Comparison of ENCODE assay signal across 1 cellular context in the genomic region with DNA sequence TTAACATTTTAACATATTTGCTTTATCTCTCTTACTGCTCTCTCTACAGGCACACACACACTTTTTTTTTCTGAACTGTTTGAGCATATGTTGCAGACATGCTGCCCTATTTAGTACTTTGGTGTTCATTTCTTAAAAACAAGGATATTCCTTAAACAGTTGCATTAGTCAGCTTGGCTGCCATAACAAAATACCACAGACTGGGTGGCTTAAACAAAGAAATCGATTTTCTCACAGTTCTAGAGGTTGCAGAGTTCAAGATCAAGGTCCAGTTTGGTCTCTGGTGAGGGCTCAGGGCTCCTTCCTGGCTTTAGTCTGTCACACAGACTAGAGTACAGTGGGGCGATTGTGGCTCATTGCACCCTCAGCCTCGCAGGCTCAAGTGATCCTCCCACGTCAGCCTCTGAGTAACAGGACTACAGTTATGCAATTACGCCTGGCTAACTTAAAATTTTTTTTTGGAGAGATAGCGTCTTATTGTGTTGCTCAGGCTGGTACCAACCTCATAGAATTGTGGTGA.
TF ChIP-seq lines count a peak whose summit lies in the region.

No MANE protein-coding gene starts in this region.

TF ChIP-seq in HepG2, 621 proteins besides CTCF, POLR2A, EP300 and RAD21 (continued from another document and continues in another):
- TF ChIP-seq FOXA1 (IDR thresholded peaks at IDR 0.05) (no peak), FOXA1 (CRISPR knock-in tag; IDR thresholded peaks at IDR 0.05) (peak; percentile 64), ZNF317 (CRISPR knock-in tag; IDR thresholded peaks at IDR 0.05) (peak; percentile 83), ZBTB3 (CRISPR knock-in tag; IDR thresholded peaks at IDR 0.05; ENCODE audit: borderline replicate concordance, low read depth) (0 out of 2 replicates have a peak, but pooled peaks have one; percentile 44), PRMT3 (CRISPR knock-in tag; IDR thresholded peaks at IDR 0.05; ENCODE audit: borderline replicate concordance, low read depth) (0 out of 2 replicates have a peak, but pooled peaks have one; percentile 42), POGZ (CRISPR knock-in tag; IDR thresholded peaks at IDR 0.05) (peak; percentile 93), HNRNPK (IDR thresholded peaks at IDR 0.05; ENCODE audit: low read depth, low read length, poor library complexity, severe bottlenecking) (no peak), KDM3A (CRISPR knock-in tag; IDR thresholded peaks at IDR 0.05; ENCODE audit: low read depth) (peak; percentile 54; the same call in 1 of the 2 replicates), PPARG (CRISPR knock-in tag; conservative IDR thresholded peaks at IDR 0.05) (0 out of 2 replicates have a peak, but pooled peaks have one; percentile 71), POLR2G (IDR thresholded peaks at IDR 0.05; ENCODE audit: low read depth, low read length) (no peak), ZNF746 (CRISPR knock-in tag; IDR thresholded peaks at IDR 0.05) (peak; percentile 37; the same call in 1 of the 2 replicates), ZNF17 (CRISPR knock-in tag; IDR thresholded peaks at IDR 0.05) (no peak), ZNF335 (CRISPR knock-in tag; IDR thresholded peaks at IDR 0.05) (no peak), ZFP37 (CRISPR knock-in tag; IDR thresholded peaks at IDR 0.05; ENCODE audit: borderline replicate concordance) (no peak), PRPF4 (IDR thresholded peaks at IDR 0.05; ENCODE audit: low read depth, low read length, poor library complexity, severe bottlenecking) (no peak), TEAD3 (CRISPR knock-in tag; optimal IDR thresholded peaks at IDR 0.05; ENCODE audit: borderline replicate concordance) (peak; percentile 87), ZNF451 (CRISPR knock-in tag; IDR thresholded peaks at IDR 0.05) (no peak), PCBP1 (IDR thresholded peaks at IDR 0.05; ENCODE audit: borderline replicate concordance, low read depth, low read length) (no peak), ZNF629 (CRISPR knock-in tag; conservative IDR thresholded peaks at IDR 0.05) (peak; percentile 58), SNAI1 (CRISPR knock-in tag; IDR thresholded peaks at IDR 0.05; ENCODE audit: borderline replicate concordance) (0 out of 2 replicates have a peak, but pooled peaks have one; percentile 39), GATAD1 (CRISPR knock-in tag; IDR thresholded peaks at IDR 0.05) (peak; percentile 63), SP5 (CRISPR knock-in tag; IDR thresholded peaks at IDR 0.05; ENCODE audit: borderline replicate concordance, low read depth) (peak; percentile 49; the same call in 1 of the 2 replicates), SOX6 (IDR thresholded peaks at IDR 0.05) (no peak), SOX6 (CRISPR knock-in tag; IDR thresholded peaks at IDR 0.05) (peak; percentile 95), ZNF383 (CRISPR knock-in tag; IDR thresholded peaks at IDR 0.05; ENCODE audit: borderline replicate concordance) (no peak), NCOR1 (IDR thresholded peaks at IDR 0.05; ENCODE audit: borderline replicate concordance, low read length) (peak; percentile 99), ZFP1 (CRISPR knock-in tag; IDR thresholded peaks at IDR 0.05) (no peak; the same call in 1 of the 2 replicates), ZNF34 (CRISPR knock-in tag; IDR thresholded peaks at IDR 0.05; ENCODE audit: borderline replicate concordance) (no peak), SYNCRIP (IDR thresholded peaks at IDR 0.05; ENCODE audit: insufficient read depth, low read depth, low read length) (no peak), ZZZ3 (CRISPR knock-in tag; IDR thresholded peaks at IDR 0.05; ENCODE audit: borderline replicate concordance) (no peak), HES4 (CRISPR knock-in tag; IDR thresholded peaks at IDR 0.05; ENCODE audit: borderline replicate concordance) (no peak), TBP (CRISPR knock-in tag; IDR thresholded peaks at IDR 0.05) (no peak), GFI1 (CRISPR knock-in tag; IDR thresholded peaks at IDR 0.05; ENCODE audit: borderline replicate concordance) (peak; percentile 89), ZNF644 (CRISPR knock-in tag; IDR thresholded peaks at IDR 0.05; ENCODE audit: low read depth) (peak; percentile 86; the same call in 1 of the 2 replicates), LCORL (IDR thresholded peaks at IDR 0.05) (0 out of 2 replicates have a peak, but pooled peaks have one; percentile 14), LCORL (CRISPR knock-in tag; IDR thresholded peaks at IDR 0.05) (peak; percentile 76; the same call in 1 of the 2 replicates), ZNF3 (CRISPR knock-in tag; IDR thresholded peaks at IDR 0.05) (peak; percentile 72; the same call in 1 of the 2 replicates), FIP1L1 (IDR thresholded peaks at IDR 0.05; ENCODE audit: borderline replicate concordance, insufficient read depth, low read depth, low read length) (no peak), ZNF326 (CRISPR knock-in tag; IDR thresholded peaks at IDR 0.05; ENCODE audit: borderline replicate concordance) (no peak), CEBPG (CRISPR knock-in tag; IDR thresholded peaks at IDR 0.05) (peak; percentile 87), CCDC6 (CRISPR knock-in tag; IDR thresholded peaks at IDR 0.05) (peak; percentile 50; the same call in 1 of the 2 replicates), KLF16 (CRISPR knock-in tag; IDR thresholded peaks at IDR 0.05) (peak in 1 of 2 experiments; percentile 76; a peak in 2 of 4 replicates), CREB1 (IDR thresholded peaks at IDR 0.05) (peak; percentile 57), CREB1 (CRISPR knock-in tag; IDR thresholded peaks at IDR 0.05) (peak; percentile 51), ZNF44 (CRISPR knock-in tag; IDR thresholded peaks at IDR 0.05) (no peak), ZNF772 (CRISPR knock-in tag; IDR thresholded peaks at IDR 0.05) (peak; percentile 92), ZNF180 (CRISPR knock-in tag; IDR thresholded peaks at IDR 0.05; ENCODE audit: borderline replicate concordance, low read depth) (no peak), TAF1 (CRISPR knock-in tag; IDR thresholded peaks at IDR 0.05) (peak; percentile 27; the same call in 1 of the 2 replicates), CEBPB (IDR thresholded peaks at IDR 0.05; ENCODE audit: borderline replicate concordance, low read depth, low read length) (peak; percentile 81; the same call in 1 of the 2 replicates), ZKSCAN5 (CRISPR knock-in tag; IDR thresholded peaks at IDR 0.05) (no peak)
- TF ChIP-seq, protein P1, sequence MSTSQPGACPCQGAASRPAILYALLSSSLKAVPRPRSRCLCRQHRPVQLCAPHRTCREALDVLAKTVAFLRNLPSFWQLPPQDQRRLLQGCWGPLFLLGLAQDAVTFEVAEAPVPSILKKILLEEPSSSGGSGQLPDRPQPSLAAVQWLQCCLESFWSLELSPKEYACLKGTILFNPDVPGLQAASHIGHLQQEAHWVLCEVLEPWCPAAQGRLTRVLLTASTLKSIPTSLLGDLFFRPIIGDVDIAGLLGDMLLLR (CRISPR knock-in tag; IDR thresholded peaks at IDR 0.05), result no peak
- TF ChIP-seq, protein P2, sequence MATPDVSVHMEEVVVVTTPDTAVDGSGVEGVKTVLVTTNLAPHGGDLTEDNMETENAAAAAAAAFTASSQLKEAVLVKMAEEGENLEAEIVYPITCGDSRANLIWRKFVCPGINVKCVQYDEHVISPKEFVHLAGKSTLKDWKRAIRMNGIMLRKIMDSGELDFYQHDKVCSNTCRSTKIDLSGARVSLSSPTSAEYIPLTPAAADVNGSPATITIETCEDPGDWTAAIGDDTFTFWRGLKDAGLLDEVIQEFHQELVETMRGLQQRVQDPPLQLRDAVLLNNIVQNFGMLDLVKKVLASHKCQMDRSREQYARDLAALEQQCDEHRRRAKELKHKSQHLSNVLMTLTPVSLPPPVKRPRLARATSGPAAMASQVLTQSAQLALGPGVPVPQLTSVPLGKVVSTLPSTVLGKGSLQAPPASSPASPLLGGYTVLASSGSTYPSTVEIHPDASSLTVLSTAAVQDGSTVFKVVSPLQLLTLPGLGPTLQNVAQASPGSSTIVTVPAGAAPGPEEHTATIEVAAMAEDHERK (CRISPR knock-in tag; IDR thresholded peaks at IDR 0.05; ENCODE audit: low read depth), result no peak
- TF ChIP-seq, protein P3, sequence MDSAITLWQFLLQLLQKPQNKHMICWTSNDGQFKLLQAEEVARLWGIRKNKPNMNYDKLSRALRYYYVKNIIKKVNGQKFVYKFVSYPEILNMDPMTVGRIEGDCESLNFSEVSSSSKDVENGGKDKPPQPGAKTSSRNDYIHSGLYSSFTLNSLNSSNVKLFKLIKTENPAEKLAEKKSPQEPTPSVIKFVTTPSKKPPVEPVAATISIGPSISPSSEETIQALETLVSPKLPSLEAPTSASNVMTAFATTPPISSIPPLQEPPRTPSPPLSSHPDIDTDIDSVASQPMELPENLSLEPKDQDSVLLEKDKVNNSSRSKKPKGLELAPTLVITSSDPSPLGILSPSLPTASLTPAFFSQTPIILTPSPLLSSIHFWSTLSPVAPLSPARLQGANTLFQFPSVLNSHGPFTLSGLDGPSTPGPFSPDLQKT (CRISPR knock-in tag; IDR thresholded peaks at IDR 0.05; ENCODE audit: borderline replicate concordance), result no peak
- TF ChIP-seq, protein P4, sequence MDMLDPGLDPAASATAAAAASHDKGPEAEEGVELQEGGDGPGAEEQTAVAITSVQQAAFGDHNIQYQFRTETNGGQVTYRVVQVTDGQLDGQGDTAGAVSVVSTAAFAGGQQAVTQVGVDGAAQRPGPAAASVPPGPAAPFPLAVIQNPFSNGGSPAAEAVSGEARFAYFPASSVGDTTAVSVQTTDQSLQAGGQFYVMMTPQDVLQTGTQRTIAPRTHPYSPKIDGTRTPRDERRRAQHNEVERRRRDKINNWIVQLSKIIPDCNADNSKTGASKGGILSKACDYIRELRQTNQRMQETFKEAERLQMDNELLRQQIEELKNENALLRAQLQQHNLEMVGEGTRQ (IDR thresholded peaks at IDR 0.05; ENCODE audit: low read depth, low read length), result no peak
- TF ChIP-seq, protein P4 (CRISPR knock-in tag; IDR thresholded peaks at IDR 0.05; ENCODE audit: borderline replicate concordance), result no peak
- TF ChIP-seq, protein P5, sequence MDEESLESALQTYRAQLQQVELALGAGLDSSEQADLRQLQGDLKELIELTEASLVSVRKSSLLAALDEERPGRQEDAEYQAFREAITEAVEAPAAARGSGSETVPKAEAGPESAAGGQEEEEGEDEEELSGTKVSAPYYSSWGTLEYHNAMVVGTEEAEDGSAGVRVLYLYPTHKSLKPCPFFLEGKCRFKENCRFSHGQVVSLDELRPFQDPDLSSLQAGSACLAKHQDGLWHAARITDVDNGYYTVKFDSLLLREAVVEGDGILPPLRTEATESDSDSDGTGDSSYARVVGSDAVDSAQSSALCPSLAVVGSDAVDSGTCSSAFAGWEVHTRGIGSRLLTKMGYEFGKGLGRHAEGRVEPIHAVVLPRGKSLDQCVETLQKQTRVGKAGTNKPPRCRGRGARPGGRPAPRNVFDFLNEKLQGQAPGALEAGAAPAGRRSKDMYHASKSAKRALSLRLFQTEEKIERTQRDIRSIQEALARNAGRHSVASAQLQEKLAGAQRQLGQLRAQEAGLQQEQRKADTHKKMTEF (CRISPR knock-in tag; IDR thresholded peaks at IDR 0.05), result peak; percentile 86
- TF ChIP-seq, protein P6, sequence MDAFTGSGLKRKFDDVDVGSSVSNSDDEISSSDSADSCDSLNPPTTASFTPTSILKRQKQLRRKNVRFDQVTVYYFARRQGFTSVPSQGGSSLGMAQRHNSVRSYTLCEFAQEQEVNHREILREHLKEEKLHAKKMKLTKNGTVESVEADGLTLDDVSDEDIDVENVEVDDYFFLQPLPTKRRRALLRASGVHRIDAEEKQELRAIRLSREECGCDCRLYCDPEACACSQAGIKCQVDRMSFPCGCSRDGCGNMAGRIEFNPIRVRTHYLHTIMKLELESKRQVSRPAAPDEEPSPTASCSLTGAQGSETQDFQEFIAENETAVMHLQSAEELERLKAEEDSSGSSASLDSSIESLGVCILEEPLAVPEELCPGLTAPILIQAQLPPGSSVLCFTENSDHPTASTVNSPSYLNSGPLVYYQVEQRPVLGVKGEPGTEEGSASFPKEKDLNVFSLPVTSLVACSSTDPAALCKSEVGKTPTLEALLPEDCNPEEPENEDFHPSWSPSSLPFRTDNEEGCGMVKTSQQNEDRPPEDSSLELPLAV (CRISPR knock-in tag; conservative IDR thresholded peaks at IDR 0.05; ENCODE audit: low read depth), result no peak
- TF ChIP-seq, protein P7, sequence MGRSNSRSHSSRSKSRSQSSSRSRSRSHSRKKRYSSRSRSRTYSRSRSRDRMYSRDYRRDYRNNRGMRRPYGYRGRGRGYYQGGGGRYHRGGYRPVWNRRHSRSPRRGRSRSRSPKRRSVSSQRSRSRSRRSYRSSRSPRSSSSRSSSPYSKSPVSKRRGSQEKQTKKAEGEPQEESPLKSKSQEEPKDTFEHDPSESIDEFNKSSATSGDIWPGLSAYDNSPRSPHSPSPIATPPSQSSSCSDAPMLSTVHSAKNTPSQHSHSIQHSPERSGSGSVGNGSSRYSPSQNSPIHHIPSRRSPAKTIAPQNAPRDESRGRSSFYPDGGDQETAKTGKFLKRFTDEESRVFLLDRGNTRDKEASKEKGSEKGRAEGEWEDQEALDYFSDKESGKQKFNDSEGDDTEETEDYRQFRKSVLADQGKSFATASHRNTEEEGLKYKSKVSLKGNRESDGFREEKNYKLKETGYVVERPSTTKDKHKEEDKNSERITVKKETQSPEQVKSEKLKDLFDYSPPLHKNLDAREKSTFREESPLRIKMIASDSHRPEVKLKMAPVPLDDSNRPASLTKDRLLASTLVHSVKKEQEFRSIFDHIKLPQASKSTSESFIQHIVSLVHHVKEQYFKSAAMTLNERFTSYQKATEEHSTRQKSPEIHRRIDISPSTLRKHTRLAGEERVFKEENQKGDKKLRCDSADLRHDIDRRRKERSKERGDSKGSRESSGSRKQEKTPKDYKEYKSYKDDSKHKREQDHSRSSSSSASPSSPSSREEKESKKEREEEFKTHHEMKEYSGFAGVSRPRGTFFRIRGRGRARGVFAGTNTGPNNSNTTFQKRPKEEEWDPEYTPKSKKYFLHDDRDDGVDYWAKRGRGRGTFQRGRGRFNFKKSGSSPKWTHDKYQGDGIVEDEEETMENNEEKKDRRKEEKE (IDR thresholded peaks at IDR 0.05), result no peak
- TF ChIP-seq, protein P8, sequence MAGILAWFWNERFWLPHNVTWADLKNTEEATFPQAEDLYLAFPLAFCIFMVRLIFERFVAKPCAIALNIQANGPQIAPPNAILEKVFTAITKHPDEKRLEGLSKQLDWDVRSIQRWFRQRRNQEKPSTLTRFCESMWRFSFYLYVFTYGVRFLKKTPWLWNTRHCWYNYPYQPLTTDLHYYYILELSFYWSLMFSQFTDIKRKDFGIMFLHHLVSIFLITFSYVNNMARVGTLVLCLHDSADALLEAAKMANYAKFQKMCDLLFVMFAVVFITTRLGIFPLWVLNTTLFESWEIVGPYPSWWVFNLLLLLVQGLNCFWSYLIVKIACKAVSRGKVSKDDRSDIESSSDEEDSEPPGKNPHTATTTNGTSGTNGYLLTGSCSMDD (CRISPR knock-in tag; IDR thresholded peaks at IDR 0.05), result no peak
